9 cellular contexts compared by ENCODE assay signal in the genomic region with DNA sequence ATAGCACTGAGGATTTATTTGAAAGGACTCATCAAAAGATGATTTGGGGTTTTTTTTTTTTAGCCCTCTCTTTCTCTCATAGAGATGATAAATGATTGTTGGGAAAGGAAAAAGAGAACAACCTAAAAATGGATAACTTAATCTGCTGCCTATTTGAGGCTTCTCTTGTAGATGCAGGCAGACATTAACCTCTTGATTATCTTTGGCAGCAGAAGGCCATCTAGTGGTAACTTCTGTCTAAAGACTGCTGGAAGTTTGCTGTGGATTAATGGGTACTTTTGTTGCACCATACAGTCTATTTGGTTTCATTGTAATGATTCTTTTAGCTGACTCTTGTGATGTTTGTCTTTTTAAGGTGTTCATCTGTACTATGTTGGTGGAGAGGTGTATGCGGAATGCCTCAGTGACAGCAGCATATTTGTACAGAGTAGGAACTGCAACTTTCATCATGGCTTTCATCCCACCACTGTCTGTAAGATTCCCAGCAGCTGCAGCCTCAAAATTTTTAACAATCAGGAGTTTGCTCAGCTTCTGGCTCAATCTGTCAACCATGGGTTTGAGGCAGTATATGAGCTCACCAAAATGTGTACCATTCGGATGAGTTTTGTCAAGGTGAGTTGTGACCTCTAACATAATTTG. TPM values are rescaled to one million over a fixed set of nuclear protein-coding genes. Genes with fewer than 3 reads are reported as not detected.
DNase-seq lines count a peak whose midpoint lies in the region; ATAC-seq and TF ChIP-seq lines count a peak whose summit lies in the region.
"Had no signal": no experiment of that assay in that cellular context is flagged by ENCODE, and none has a peak within 500 bp of the region (broad histone marks: within the 10 kb centered on the region; RNA-seq: fewer than 3 reads in every experiment).

No MANE protein-coding gene starts in this region.

- H3K9ac ChIP-seq in IMR-90 (ENCODE audit: low read depth, low read length) (no peak overlapping the region), SU-DHL-6 (ENCODE audit: low read length) (no peak overlapping the region)

- H4K20me1 ChIP-seq in IMR-90 (ENCODE audit: insufficient read depth, low read length) (peaks cover 3% of the 10 kb centered on the region; the same call in 1 of the 2 replicates), SU-DHL-6 (ENCODE audit: low read depth, low read length) (no peaks in the 10 kb centered on the region)

- no peaks in the 10 kb centered on the region for H3K4me1 Mint-ChIP-seq in T-helper 17 cell

- no peak overlapping the region for H2AK9ac ChIP-seq in IMR-90 (replicated peaks; ENCODE audit: low read depth, low read length, poor library complexity)

- peaks cover 37% of the 10 kb centered on the region for H3F3A ChIP-seq in SU-DHL-6 (ENCODE audit: insufficient read depth)

- H3K4ac ChIP-seq in IMR-90 (ENCODE audit: low read depth, low read length), result no peak overlapping the region

- TF ChIP-seq POLR2A in IMR-90 (IDR thresholded peaks at IDR 0.05; ENCODE audit: low read depth, low read length) (no peak), stomach (IDR thresholded peaks at IDR 0.05) (no peak)

- no peak overlapping the region for H2BK120ac ChIP-seq in IMR-90 (ENCODE audit: low read depth, low read length)

- H3K56ac ChIP-seq in IMR-90 (ENCODE audit: extremely low read depth, insufficient read depth, low read length), result no peak overlapping the region

- H3K9me3 ChIP-seq in IMR-90 (ENCODE audit: control insufficient read depth, insufficient read depth, low read length) (no peaks in the 10 kb centered on the region), SU-DHL-6 (ENCODE audit: insufficient read depth, low read length) (no peaks in the 10 kb centered on the region), stomach (no peaks in the 10 kb centered on the region), T-helper 17 cell (ENCODE audit: control insufficient read depth, low read length, poor library complexity, severe bottlenecking) (no peaks in the 10 kb centered on the region)
- H3K9me3 ChIP-seq: SJSA1 had no signal

- H4K91ac ChIP-seq in IMR-90 (ENCODE audit: insufficient read depth, low read depth, low read length), result no peak overlapping the region

- POLR2A ChIA-PET in IMR-90 (lab: Charles Lee; ENCODE audit: unreplicated experiment), result no interaction called here

- H3K27me3 ChIP-seq in IMR-90 (ENCODE audit: control insufficient read depth, insufficient read depth, low read length) (no peaks in the 10 kb centered on the region), SU-DHL-6 (ENCODE audit: low read length) (no peaks in the 10 kb centered on the region), stomach (no peaks in the 10 kb centered on the region)
- H3K27me3 ChIP-seq: SJSA1 had no signal

- H3K79me1 ChIP-seq in IMR-90 (ENCODE audit: low read depth in 1 of 2, low read length in 2 of 2), result peaks cover 7 to 16% of the 10 kb centered on the region in 2 experiments

- no peaks in the 10 kb centered on the region for H3K9me1 ChIP-seq in IMR-90 (ENCODE audit: insufficient read depth, low read length)

- H3K4me3 Mint-ChIP-seq in T-helper 17 cell, result no peak overlapping the region

- no peak overlapping the region for H3K27ac ChIP-seq in IMR-90 (ENCODE audit: insufficient read depth, low read length)
- H3K27ac ChIP-seq in SU-DHL-6 (ENCODE audit: low read depth, low read length), result peak overlapping the region; percentile 70
- no peak overlapping the region for H3K27ac ChIP-seq in stomach
- H3K27ac ChIP-seq: SJSA1 had no signal

- no peak overlapping the region for H3K23ac ChIP-seq in IMR-90 (ENCODE audit: low read depth, low read length)

- TF ChIP-seq EP300 in stomach (IDR thresholded peaks at IDR 0.05), result no peak

- peaks cover 55% of the 10 kb centered on the region for H3K79me2 ChIP-seq in SU-DHL-6 (ENCODE audit: insufficient read depth, low read length)

- H4K8ac ChIP-seq in IMR-90 (ENCODE audit: low read depth in 2 of 2, low read length in 2 of 2), result no peak overlapping the region

- H3K4me3 ChIP-seq in IMR-90 (ENCODE audit: insufficient read depth, low read depth, low read length) (no peak overlapping the region), SU-DHL-6 (ENCODE audit: insufficient read depth, low read length, poor library complexity, severe bottlenecking) (no peak overlapping the region), stomach (no peak overlapping the region)
- H3K4me3 ChIP-seq: SJSA1 had no signal

- no peak overlapping the region for H3K18ac ChIP-seq in IMR-90 (ENCODE audit: low read depth, low read length)

- ATAC-seq in GM19351 (IDR thresholded peaks at IDR 0.05; ENCODE audit: unreplicated experiment) (peak; percentile 84), IMR-90 (ENCODE audit: low read depth) (peak; percentile 92), omental fat pad (ENCODE audit: low FRiP score) (no peak), T-helper 17 cell (no peak)

- no peak overlapping the region for H3K27ac Mint-ChIP-seq in T-helper 17 cell

- DNase-seq in Caki2 (ENCODE audit: low read depth) (peak; percentile 52), IMR-90 (peak; percentile 75), glomerular endothelial cell (ENCODE audit: extremely low read depth, low read depth, low spot score) (peak; percentile 12), stomach (no peak), omental fat pad (ENCODE audit: low spot score) (no peak), T-helper 17 cell (no peak)

- H2BK5ac ChIP-seq in IMR-90 (ENCODE audit: low read depth, low read length, poor library complexity, severe bottlenecking), result no peak overlapping the region

- dilution Hi-C loops in IMR-90 (cut with HindIII; ENCODE audit: low sequenced_read_pairs, unreplicated experiment), result no loop called here

- H2BK20ac ChIP-seq in IMR-90 (ENCODE audit: low read depth, low read length), result no peak overlapping the region

- no peak overlapping the region for H4K5ac ChIP-seq in IMR-90 (ENCODE audit: low read depth, low read length)

- H3K27me3 Mint-ChIP-seq in T-helper 17 cell, result no peaks in the 10 kb centered on the region

- H3K4me1 ChIP-seq in IMR-90 (ENCODE audit: control insufficient read depth, insufficient read depth, low read length) (no peaks in the 10 kb centered on the region), stomach (no peaks in the 10 kb centered on the region)
- H3K4me1 ChIP-seq: SJSA1 had no signal

- H3K4me2 ChIP-seq in IMR-90 (ENCODE audit: low read depth, low read length) (no peak overlapping the region), SU-DHL-6 (ENCODE audit: low read depth, low read length, poor library complexity, severe bottlenecking) (peak overlapping the region; percentile 44)

- H3K14ac ChIP-seq in IMR-90 (replicated peaks; ENCODE audit: low read depth, low read length), result no peak overlapping the region

- no peaks in the 10 kb centered on the region for H3K9me2 ChIP-seq in SU-DHL-6 (replicated peaks; ENCODE audit: insufficient read depth, low read length)

- CTCF ChIA-PET in IMR-90 (lab: Yijun Ruan, JAX), result interaction anchor here (0.7 to 2.3 kb wide), 10 partner anchors 9 to 286 kb away, joined by 3 to 11 read pairs (median 4); no protein-coding TSS in a partner anchor

- intact Hi-C loops in IMR-90 (cut with micrococcal nuclease), result loop anchor here (1.0 to 5.0 kb wide), 3 partner anchors 92 to 287 kb away; no protein-coding TSS in a partner anchor
- intact Hi-C loops in stomach (cut with DNase I; ENCODE audit: low total_unique reads), result no loop called here

- H3K36me3 ChIP-seq in IMR-90 (ENCODE audit: control insufficient read depth, insufficient read depth, low read length), result peaks cover 16% of the 10 kb centered on the region
- H3K36me3 ChIP-seq in SU-DHL-6 (ENCODE audit: low read length), result peaks cover 71% of the 10 kb centered on the region
- peaks cover 18 to 79% (median 77%) of the 10 kb centered on the region in 4 donors for H3K36me3 ChIP-seq in stomach

- WGBS in IMR-90 (ENCODE audit: extremely low coverage in 2 of 2, insufficient read length in 1 of 2), 2 experiments, result no CpG with 5 or more reads among the region's 2 CpGs
- 89 to 95% (median 94%) methylated on average over 2 of the region's 2 CpGs for WGBS in stomach, 5 donors

- TF ChIP-seq CTCF in IMR-90 (conservative IDR thresholded peaks at IDR 0.05; ENCODE audit: low read depth, low read length), result peak; percentile 72
- peak; percentile 52 for TF ChIP-seq CTCF in SU-DHL-6 (IDR thresholded peaks at IDR 0.05; ENCODE audit: insufficient read depth, low read length, poor library complexity, severe bottlenecking)
- TF ChIP-seq CTCF in stomach (IDR thresholded peaks at IDR 0.05), result peak in 4 of 7 experiments; percentile 31 to 52 (median 42)
- no peak for TF ChIP-seq CTCF in omental fat pad (IDR thresholded peaks at IDR 0.05)

- H2AK5ac ChIP-seq in IMR-90 (ENCODE audit: low read depth, low read length), result no peak overlapping the region

- in situ Hi-C loops in Caki2 (cut with HindIII; ENCODE audit: low pct_unique_long_range_greater_than_20kb, low sequenced_read_pairs), result no loop called here
- in situ Hi-C loops in IMR-90 (cut with MboI; ENCODE audit: low sequenced_read_pairs), result loop anchor here (10.0 kb wide), 1 partner anchor 89 kb away; no protein-coding TSS in a partner anchor

- no TSS peak for BruUV-seq in IMR-90 (replicated peaks; lab: Mats Ljungman, UMichigan)

- H3K36me3 Mint-ChIP-seq in T-helper 17 cell (ENCODE audit: low read depth), result peaks cover 10% of the 10 kb centered on the region

- H2AFZ ChIP-seq in IMR-90 (replicated peaks; ENCODE audit: low read length, poor library complexity) (no peak overlapping the region), SU-DHL-6 (ENCODE audit: low read depth, low read length, severe bottlenecking) (no peak overlapping the region)

- peak; percentile 67 for TF ChIP-seq RAD21 in IMR-90 (IDR thresholded peaks at IDR 0.05; ENCODE audit: low read length)

- H2BK15ac ChIP-seq in IMR-90 (ENCODE audit: low read depth, low read length), result no peak overlapping the region

RNA-seq across cellular contexts. Expression of a gene that starts 18.8 kb away (rescaled TPM):
- not detected in 2 replicates for total RNA-seq in Caki2 (2014; rRNA removed; shearing (Covaris generic); ENCODE audit: low replicate concordance)
- total RNA-seq in IMR-90 (2012; rRNA removed) (not detected in 2 replicates), glomerular endothelial cell (not detected in 2 replicates), stomach (10 to 100 TPM in 1 of 5 donors, under 1 TPM in 1, not detected in 3; 0.55 to 22.0 TPM), omental fat pad (not detected), T-helper 17 cell (not detected)
- polyA plus RNA-seq in IMR-90 (2012; rRNA removed) (not detected in 2 replicates), stomach (under 1 TPM; 0.30 to 0.76 (median 0.75) TPM)
- polyA plus RNA-seq in IMR-90 (2012; cell fraction: cytosol; rRNA removed), result 0.02 TPM in 1 of 2 replicates, not detected in the other
- not detected in 2 replicates for polyA plus RNA-seq in IMR-90 (2012; cell fraction: nucleus; rRNA removed; ENCODE audit: low replicate concordance)
- total RNA-seq: SJSA1 had no signal

RNA-seq across cellular contexts. Expression of a gene that starts 41.5 kb away (rescaled TPM):
- total RNA-seq in Caki2 (2014; rRNA removed; shearing (Covaris generic); ENCODE audit: low replicate concordance), result 15.5 and 77.3 TPM in 2 replicates
- 73.3 and 101 TPM in 2 replicates for total RNA-seq in IMR-90 (2012; rRNA removed)
- 25.7 and 37.4 TPM in 2 replicates for polyA plus RNA-seq in IMR-90 (2012; rRNA removed)
- polyA plus RNA-seq in IMR-90 (2012; cell fraction: cytosol; rRNA removed), result 5.3 and 8.1 TPM in 2 replicates
- polyA plus RNA-seq in IMR-90 (2012; cell fraction: nucleus; rRNA removed; ENCODE audit: low replicate concordance), result 3.2 and 35.1 TPM in 2 replicates
- 42.6 and 50.6 TPM in 2 replicates for total RNA-seq in glomerular endothelial cell
- total RNA-seq in stomach, result 100 to 1,000 TPM in 1 of 5 donors, 10 to 100 TPM in 4; 18.8 to 220 (median 61.4) TPM
- 10 to 100 TPM in 2 of 3 donors, 1 to 10 TPM in 1; 6.8 to 10.8 (median 10.5) TPM for polyA plus RNA-seq in stomach
- 10 to 100 TPM; 36.9 to 64.9 (median 43.1) TPM for total RNA-seq in omental fat pad
- 10 to 100 TPM; 12.5 to 18.1 TPM for total RNA-seq in T-helper 17 cell

Comparison
In these comparisons a context has a peak if more than half of its experiments do, and no peak if none do; other contexts are left out.
1. DNase-seq: peak in Caki2 (single experiment), IMR-90 (single experiment) and glomerular endothelial cell (single experiment); none in stomach (single experiment), omental fat pad (single experiment) and T-helper 17 cell (0 of 3).
2. ATAC-seq: peak in GM19351 (single experiment) and IMR-90 (single experiment); none in omental fat pad (single experiment) and T-helper 17 cell (single experiment).
3. CTCF ChIP-seq: peak in IMR-90 (single experiment), SU-DHL-6 (single experiment) and stomach (4 of 7); none in omental fat pad (0 of 3).